Comparison of ENCODE assay signal across 8 cellular contexts in the genomic region with DNA sequence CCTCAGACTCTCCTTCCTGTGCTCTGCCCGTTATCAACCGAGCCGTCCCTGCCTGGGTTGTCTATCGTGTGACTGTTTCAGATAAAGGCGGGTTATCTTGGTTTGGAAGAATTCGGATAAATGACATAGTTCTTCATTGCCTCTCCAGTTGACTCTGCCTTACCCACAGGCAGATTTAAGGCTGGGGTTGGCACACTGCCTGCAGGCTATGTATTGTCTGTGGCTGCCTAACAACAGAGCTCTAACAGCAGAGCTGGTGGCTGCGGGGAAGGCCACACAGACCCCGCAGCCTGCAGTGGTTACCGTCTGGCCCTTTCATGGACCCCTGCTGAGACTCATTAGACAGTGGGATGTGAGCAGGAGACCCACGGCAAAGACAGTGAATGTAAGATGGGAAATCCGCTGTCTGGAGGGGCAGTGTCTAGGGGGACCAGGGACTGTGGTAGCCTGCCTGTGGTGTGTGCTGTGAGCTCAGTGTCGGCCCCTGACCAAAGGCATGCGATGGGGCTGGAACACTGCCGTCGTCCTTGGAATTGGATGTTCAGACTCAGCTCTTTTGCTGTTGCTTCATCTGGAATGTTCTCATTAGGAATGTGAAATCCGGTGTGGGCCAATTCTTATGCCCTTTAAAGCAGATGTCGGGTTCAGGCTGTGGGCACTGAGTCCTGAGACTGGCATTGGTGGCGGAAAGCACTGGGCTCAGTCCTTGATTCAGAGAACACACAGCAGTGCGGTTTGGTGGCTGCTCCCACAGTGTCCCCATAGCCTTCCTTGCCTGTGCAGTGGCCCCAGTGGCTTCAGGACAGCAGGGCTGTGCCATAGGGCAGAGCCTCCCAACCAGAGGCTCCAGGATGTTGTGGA. TPM values are rescaled to one million over a fixed set of nuclear protein-coding genes. Genes with fewer than 3 reads are reported as not detected.
DNase-seq lines count a peak whose midpoint lies in the region; ATAC-seq and TF ChIP-seq lines count a peak whose summit lies in the region.

No MANE protein-coding gene starts in this region.

- H3K9me3 ChIP-seq in smooth muscle cell (replicated peaks; ENCODE audit: low read depth) = no peaks in the 10 kb centered on the region

- TF ChIP-seq CTCF in WTC11 (IDR thresholded peaks at IDR 0.05) = no peak
- TF ChIP-seq CTCF in smooth muscle cell (IDR thresholded peaks at IDR 0.05; ENCODE audit: borderline replicate concordance, insufficient read depth, poor library complexity, severe bottlenecking) = no peak

- peaks cover 61% of the 10 kb centered on the region for H3K79me2 ChIP-seq in smooth muscle cell (ENCODE audit: low read depth)

- H3K4me1 Mint-ChIP-seq in WTC11 = peaks cover 30% of the 10 kb centered on the region

- WGBS in smooth muscle cell (ENCODE audit: low lambda C conversion rate) = 25% methylated on average over 19 of the region's 19 CpGs

- no peaks in the 10 kb centered on the region for H3K27me3 ChIP-seq in smooth muscle cell (ENCODE audit: low read depth)

- no peak overlapping the region for H3K4me3 ChIP-seq in smooth muscle cell

- H3K9me3 Mint-ChIP-seq in WTC11 = peaks cover 19% of the 10 kb centered on the region
- H3K9me3 Mint-ChIP-seq in activated naive CD4-positive, alpha-beta T cell treated with anti-CD3 and anti-CD28 coated beads, Interleukin-2, amount 50 U/mL, for 72 hours = peaks cover 0 to 8% of the 10 kb centered on the region in 2 donors

- peak overlapping the region; percentile 89 for H3K9ac ChIP-seq in smooth muscle cell (ENCODE audit: low read depth)

- POLR2A ChIA-PET in WTC11 (lab: Charles Lee) = interaction anchor here (1.0 kb wide), 1 partner anchor 21 kb away, joined by 3 read pairs; no protein-coding TSS in a partner anchor

- DNase-seq in GM04503 (ENCODE audit: low read depth) = peak; percentile 84
- no peak for DNase-seq in WTC11 (ENCODE audit: low spot score)
- peak; percentile 86 for DNase-seq in left ventricle myocardium superior
- DNase-seq in smooth muscle cell (lab: John Stamatoyannopoulos, UW; ENCODE audit: unreplicated experiment) = peak; percentile 61
- no peak for DNase-seq in activated naive CD4-positive, alpha-beta T cell treated with anti-CD3 and anti-CD28 coated beads, Interleukin-2, amount 50 U/mL, for 72 hours (ENCODE audit: low spot score in 2 of 2)
- DNase-seq in stimulated activated CD4-positive, alpha-beta T cell treated with anti-CD3 and anti-CD28 coated beads, Interleukin-4, amount 100 ng/mL, for 4 hours = no peak

- H2AFZ ChIP-seq in smooth muscle cell (ENCODE audit: low read depth) = no peak overlapping the region

- H4K20me1 ChIP-seq in smooth muscle cell (ENCODE audit: low read depth) = no peaks in the 10 kb centered on the region

- ATAC-seq in WTC11 = peak; percentile 32
- peak; percentile 86 for ATAC-seq in left ventricle myocardium superior
- ATAC-seq in GM19455 (IDR thresholded peaks at IDR 0.05; ENCODE audit: unreplicated experiment) = no peak
- no peak for ATAC-seq in activated naive CD4-positive, alpha-beta T cell treated with anti-CD3 and anti-CD28 coated beads, Interleukin-2, amount 50 U/mL, for 72 hours
- ATAC-seq in GM18520 (IDR thresholded peaks at IDR 0.05; ENCODE audit: unreplicated experiment) = no peak

- peaks cover 27% of the 10 kb centered on the region for H3F3A ChIP-seq in smooth muscle cell (ENCODE audit: low read depth)

- peak overlapping the region; percentile 78 for H3K4me2 ChIP-seq in smooth muscle cell

- H3K36me3 Mint-ChIP-seq in WTC11 = peaks cover 8% of the 10 kb centered on the region
- peaks cover 0 to 13% of the 10 kb centered on the region in 2 donors for H3K36me3 Mint-ChIP-seq in activated naive CD4-positive, alpha-beta T cell treated with anti-CD3 and anti-CD28 coated beads, Interleukin-2, amount 50 U/mL, for 72 hours

- CTCF ChIA-PET in WTC11 (lab: Charles Lee) = interaction anchor here (0.8 kb wide), 1 partner anchor 229 kb away, joined by 3 read pairs; no protein-coding TSS in a partner anchor

- H3K36me3 ChIP-seq in smooth muscle cell (ENCODE audit: low read depth) = no peaks in the 10 kb centered on the region

- H3K27ac ChIP-seq in smooth muscle cell (ENCODE audit: low read depth) = peak overlapping the region; percentile 98

- H3K4me1 ChIP-seq in smooth muscle cell (ENCODE audit: low read depth) = peaks cover 31% of the 10 kb centered on the region

- no peak overlapping the region for H3K27ac Mint-ChIP-seq in WTC11
- no peak overlapping the region for H3K27ac Mint-ChIP-seq in activated naive CD4-positive, alpha-beta T cell treated with anti-CD3 and anti-CD28 coated beads, Interleukin-2, amount 50 U/mL, for 72 hours

- intact Hi-C loops in left ventricle myocardium superior (cut with micrococcal nuclease) = no loop called here

- H3K27me3 Mint-ChIP-seq in WTC11 (ENCODE audit: low read depth) = no peaks in the 10 kb centered on the region

- no peak overlapping the region for H3K4me3 Mint-ChIP-seq in WTC11

TF ChIP-seq in WTC11, 78 proteins besides CTCF, POLR2A, EP300 and RAD21:
- TF ChIP-seq, protein P1, sequence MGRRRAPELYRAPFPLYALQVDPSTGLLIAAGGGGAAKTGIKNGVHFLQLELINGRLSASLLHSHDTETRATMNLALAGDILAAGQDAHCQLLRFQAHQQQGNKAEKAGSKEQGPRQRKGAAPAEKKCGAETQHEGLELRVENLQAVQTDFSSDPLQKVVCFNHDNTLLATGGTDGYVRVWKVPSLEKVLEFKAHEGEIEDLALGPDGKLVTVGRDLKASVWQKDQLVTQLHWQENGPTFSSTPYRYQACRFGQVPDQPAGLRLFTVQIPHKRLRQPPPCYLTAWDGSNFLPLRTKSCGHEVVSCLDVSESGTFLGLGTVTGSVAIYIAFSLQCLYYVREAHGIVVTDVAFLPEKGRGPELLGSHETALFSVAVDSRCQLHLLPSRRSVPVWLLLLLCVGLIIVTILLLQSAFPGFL (CRISPR knock-in tag; IDR thresholded peaks at IDR 0.05; ENCODE audit: borderline replicate concordance) = no peak
- TF ChIP-seq EMX1 (CRISPR knock-in tag; IDR thresholded peaks at IDR 0.05) (no peak), IRF2 (CRISPR knock-in tag; IDR thresholded peaks at IDR 0.05; ENCODE audit: borderline replicate concordance, low read depth) (no peak), NFATC4 (CRISPR knock-in tag; IDR thresholded peaks at IDR 0.05) (no peak), GTF2I (CRISPR knock-in tag; conservative IDR thresholded peaks at IDR 0.05) (no peak), JAZF1 (CRISPR knock-in tag; IDR thresholded peaks at IDR 0.05) (no peak), ZNF317 (CRISPR knock-in tag; IDR thresholded peaks at IDR 0.05; ENCODE audit: borderline replicate concordance, low read depth) (no peak), NFE2L1 (CRISPR knock-in tag; IDR thresholded peaks at IDR 0.05) (no peak), RELA (CRISPR knock-in tag; IDR thresholded peaks at IDR 0.05; ENCODE audit: borderline replicate concordance) (no peak), TP53 (CRISPR knock-in tag; IDR thresholded peaks at IDR 0.05) (no peak), KAT7 (CRISPR knock-in tag; IDR thresholded peaks at IDR 0.05; ENCODE audit: borderline replicate concordance) (no peak), NR3C1 (CRISPR knock-in tag; conservative IDR thresholded peaks at IDR 0.05; ENCODE audit: low read depth) (no peak), NR2C2 (CRISPR knock-in tag; IDR thresholded peaks at IDR 0.05) (no peak)
- TF ChIP-seq, protein P2, sequence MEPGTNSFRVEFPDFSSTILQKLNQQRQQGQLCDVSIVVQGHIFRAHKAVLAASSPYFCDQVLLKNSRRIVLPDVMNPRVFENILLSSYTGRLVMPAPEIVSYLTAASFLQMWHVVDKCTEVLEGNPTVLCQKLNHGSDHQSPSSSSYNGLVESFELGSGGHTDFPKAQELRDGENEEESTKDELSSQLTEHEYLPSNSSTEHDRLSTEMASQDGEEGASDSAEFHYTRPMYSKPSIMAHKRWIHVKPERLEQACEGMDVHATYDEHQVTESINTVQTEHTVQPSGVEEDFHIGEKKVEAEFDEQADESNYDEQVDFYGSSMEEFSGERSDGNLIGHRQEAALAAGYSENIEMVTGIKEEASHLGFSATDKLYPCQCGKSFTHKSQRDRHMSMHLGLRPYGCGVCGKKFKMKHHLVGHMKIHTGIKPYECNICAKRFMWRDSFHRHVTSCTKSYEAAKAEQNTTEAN (CRISPR knock-in tag; IDR thresholded peaks at IDR 0.05) = no peak
- TF ChIP-seq, protein P3, sequence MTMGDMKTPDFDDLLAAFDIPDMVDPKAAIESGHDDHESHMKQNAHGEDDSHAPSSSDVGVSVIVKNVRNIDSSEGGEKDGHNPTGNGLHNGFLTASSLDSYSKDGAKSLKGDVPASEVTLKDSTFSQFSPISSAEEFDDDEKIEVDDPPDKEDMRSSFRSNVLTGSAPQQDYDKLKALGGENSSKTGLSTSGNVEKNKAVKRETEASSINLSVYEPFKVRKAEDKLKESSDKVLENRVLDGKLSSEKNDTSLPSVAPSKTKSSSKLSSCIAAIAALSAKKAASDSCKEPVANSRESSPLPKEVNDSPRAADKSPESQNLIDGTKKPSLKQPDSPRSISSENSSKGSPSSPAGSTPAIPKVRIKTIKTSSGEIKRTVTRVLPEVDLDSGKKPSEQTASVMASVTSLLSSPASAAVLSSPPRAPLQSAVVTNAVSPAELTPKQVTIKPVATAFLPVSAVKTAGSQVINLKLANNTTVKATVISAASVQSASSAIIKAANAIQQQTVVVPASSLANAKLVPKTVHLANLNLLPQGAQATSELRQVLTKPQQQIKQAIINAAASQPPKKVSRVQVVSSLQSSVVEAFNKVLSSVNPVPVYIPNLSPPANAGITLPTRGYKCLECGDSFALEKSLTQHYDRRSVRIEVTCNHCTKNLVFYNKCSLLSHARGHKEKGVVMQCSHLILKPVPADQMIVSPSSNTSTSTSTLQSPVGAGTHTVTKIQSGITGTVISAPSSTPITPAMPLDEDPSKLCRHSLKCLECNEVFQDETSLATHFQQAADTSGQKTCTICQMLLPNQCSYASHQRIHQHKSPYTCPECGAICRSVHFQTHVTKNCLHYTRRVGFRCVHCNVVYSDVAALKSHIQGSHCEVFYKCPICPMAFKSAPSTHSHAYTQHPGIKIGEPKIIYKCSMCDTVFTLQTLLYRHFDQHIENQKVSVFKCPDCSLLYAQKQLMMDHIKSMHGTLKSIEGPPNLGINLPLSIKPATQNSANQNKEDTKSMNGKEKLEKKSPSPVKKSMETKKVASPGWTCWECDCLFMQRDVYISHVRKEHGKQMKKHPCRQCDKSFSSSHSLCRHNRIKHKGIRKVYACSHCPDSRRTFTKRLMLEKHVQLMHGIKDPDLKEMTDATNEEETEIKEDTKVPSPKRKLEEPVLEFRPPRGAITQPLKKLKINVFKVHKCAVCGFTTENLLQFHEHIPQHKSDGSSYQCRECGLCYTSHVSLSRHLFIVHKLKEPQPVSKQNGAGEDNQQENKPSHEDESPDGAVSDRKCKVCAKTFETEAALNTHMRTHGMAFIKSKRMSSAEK (CRISPR knock-in tag; IDR thresholded peaks at IDR 0.05; ENCODE audit: borderline replicate concordance) = no peak

RNA-seq across cellular contexts. Expression of a gene that starts 44.5 kb away (rescaled TPM):
- 0.78 to 1.0 TPM (median 0.87 TPM) in 3 replicates for total RNA-seq in WTC11 (2021)
- 7.4 TPM for total RNA-seq in left ventricle myocardium superior
- total RNA-seq in smooth muscle cell = 6.5 and 6.6 TPM in 2 replicates
- 6.6 and 11.8 TPM in 2 replicates for polyA plus RNA-seq in smooth muscle cell
- total RNA-seq in activated naive CD4-positive, alpha-beta T cell treated with anti-CD3 and anti-CD28 coated beads, Interleukin-2, amount 50 U/mL, for 72 hours = 1 to 10 TPM; 1.0 to 1.7 TPM

Comparison
In these comparisons a context has a peak if more than half of its experiments do, and no peak if none do; other contexts are left out.
1. DNase-seq: peak in GM04503 (single experiment), left ventricle myocardium superior (single experiment) and smooth muscle cell (single experiment); none in WTC11 (single experiment), activated naive CD4-positive, alpha-beta T cell treated with anti-CD3 and anti-CD28 coated beads, Interleukin-2, amount 50 U/mL, for 72 hours (0 of 2) and stimulated activated CD4-positive, alpha-beta T cell treated with anti-CD3 and anti-CD28 coated beads, Interleukin-4, amount 100 ng/mL, for 4 hours (0 of 2).
2. ATAC-seq: peak in WTC11 (single experiment) and left ventricle myocardium superior (single experiment); none in GM19455 (single experiment), activated naive CD4-positive, alpha-beta T cell treated with anti-CD3 and anti-CD28 coated beads, Interleukin-2, amount 50 U/mL, for 72 hours (0 of 2) and GM18520 (single experiment).